8 cellular contexts compared by ENCODE assay signal in the genomic region with DNA sequence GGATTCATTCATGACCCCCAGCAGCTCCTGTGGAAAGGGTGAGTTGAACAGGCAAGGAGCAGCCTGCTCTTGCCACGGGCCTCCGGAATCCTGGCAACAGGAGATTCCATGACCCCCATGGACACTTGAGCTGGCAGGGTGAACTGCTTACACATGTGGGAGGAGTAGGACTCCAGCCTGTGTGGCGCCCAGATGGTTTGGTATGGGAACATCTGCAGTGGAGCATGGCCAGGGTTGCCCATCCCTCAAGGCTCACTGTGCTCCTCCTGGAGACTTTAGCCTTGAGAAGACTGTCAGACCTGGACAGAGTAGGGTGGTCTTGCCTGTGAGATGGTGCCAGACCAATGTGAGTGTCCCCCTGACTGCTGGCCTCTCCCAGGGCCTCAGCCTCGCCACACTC.
"Had no signal": no experiment of that assay in that cellular context is flagged by ENCODE, and none has a peak within 500 bp of the region (broad histone marks: within the 10 kb centered on the region; RNA-seq: fewer than 3 reads in every experiment).

No MANE protein-coding gene starts in this region.

- H3K36me3 ChIP-seq: HAP-1 had no signal

- H3K4me1 ChIP-seq: HAP-1 had no signal

- DNase-seq: GM23248, GOT3, H7, HFFc6, IMR-90 had no signal

- H3K27ac ChIP-seq: GM23248 had no signal

- ATAC-seq: HCT116, K562 had no signal

- H3K4me3 ChIP-seq: GM23248, HAP-1, K562 had no signal

- H3K9ac ChIP-seq: GM23248 had no signal

- H2AFZ ChIP-seq: GM23248 had no signal
